Comparison of ENCODE assay signal across 27 cellular contexts in the genomic region with DNA sequence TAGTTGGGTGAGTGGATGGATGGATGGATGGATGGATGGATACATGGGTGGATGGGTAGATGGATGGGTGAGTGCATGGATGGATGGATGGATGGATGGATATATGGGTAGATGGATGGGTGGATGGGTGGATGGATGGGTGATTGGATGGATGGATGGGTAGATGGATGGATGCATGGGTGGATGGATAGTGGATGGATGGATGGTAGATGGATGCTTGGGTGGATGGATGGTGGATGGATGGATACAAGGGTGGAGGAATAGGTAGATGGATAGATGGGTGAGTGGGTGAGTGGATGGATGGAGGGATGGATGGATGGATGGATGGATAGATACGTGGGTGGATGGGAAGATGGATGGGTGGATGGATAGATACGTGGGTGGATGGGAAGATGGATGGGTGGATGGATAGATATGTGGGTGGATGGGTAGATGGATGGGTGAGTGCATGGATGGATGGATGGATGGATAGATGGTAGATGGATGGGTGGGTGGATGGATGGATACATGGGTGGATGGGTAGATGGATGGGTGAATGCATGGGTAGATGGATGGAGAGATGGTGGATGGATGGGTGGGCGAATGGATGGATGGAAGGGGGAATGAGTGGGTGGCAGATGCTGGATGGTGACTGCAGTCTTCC.
"Had no signal": no experiment of that assay in that cellular context is flagged by ENCODE, and none has a peak within 500 bp of the region (broad histone marks: within the 10 kb centered on the region; RNA-seq: fewer than 3 reads in every experiment).

No MANE protein-coding gene starts in this region.

- H3K27ac ChIP-seq: adrenal gland, breast epithelium, coronary artery, dorsolateral prefrontal cortex had no signal

- DNase-seq: activated CD4-positive, alpha-beta memory T cell treated with anti-CD3 and anti-CD28 coated beads for 36 hours; activated CD4-positive, alpha-beta T cell treated with anti-CD3 and anti-CD28 coated beads for 36 hours; activated CD4-positive, alpha-beta T cell treated with anti-CD3 and anti-CD28 coated beads, Interleukin-2, amount 10 ng/mL, durations not matched to agents 24 days and 14 days; activated CD4-positive, CD25-positive, alpha-beta regulatory T cell; activated CD4-positive, CD25-positive, alpha-beta regulatory T cell treated with anti-CD3 and anti-CD28 coated beads, Interleukin-2, amount 50 U/mL, for 72 hours; activated CD8-positive, alpha-beta memory T cell treated with anti-CD3 and anti-CD28 coated beads, Interleukin-2, amount 10 ng/mL, durations not matched to agents 7 days and 5 days; activated CD8-positive, alpha-beta memory T cell treated with anti-CD3 and anti-CD28 coated beads, Interleukin-2, amount 50 U/mL, for 4 hours; activated CD8-positive, alpha-beta T cell treated with anti-CD3 and anti-CD28 coated beads, Interleukin-2, amount 10 ng/mL, durations not matched to agents 7 days and 5 days; activated effector memory CD4-positive, alpha-beta T cell treated with anti-CD3 and anti-CD28 coated beads, Interleukin-2, amount 50 U/mL, for 16 hours; activated naive CD4-positive, alpha-beta T cell treated with anti-CD3 and anti-CD28 coated beads for 36 hours; activated naive CD8-positive, alpha-beta T cell treated with anti-CD3 and anti-CD28 coated beads for 36 hours; activated naive CD8-positive, alpha-beta T cell treated with anti-CD3 and anti-CD28 coated beads, Interleukin-2, amount 50 U/mL, for 24 hours; activated T-cell treated with anti-CD3 and anti-CD28 coated beads, Interleukin-2, amount 50 U/mL, for 1 hour; activated T-cell treated with anti-CD3 and anti-CD28 coated beads, Interleukin-2, amount 50 U/mL, for 48 hours; adrenal gland; amygdala; aorta; dorsolateral prefrontal cortex; effector memory CD4-positive, alpha-beta T cell; endodermal cell; foreskin fibroblast; head of caudate nucleus; T-helper 17 cell had no signal

- H3K9me3 ChIP-seq: adrenal gland, breast epithelium had no signal

- H3K4me1 ChIP-seq: adrenal gland had no signal

- H3K27me3 ChIP-seq: adrenal gland, breast epithelium had no signal

- H3K4me3 ChIP-seq: adrenal gland, breast epithelium, coronary artery, dorsolateral prefrontal cortex had no signal

- H3K36me3 ChIP-seq: adrenal gland, breast epithelium had no signal

- ATAC-seq: activated CD4-positive, alpha-beta T cell treated with anti-CD3 and anti-CD28 coated beads for 36 hours; activated CD8-positive, alpha-beta memory T cell treated with anti-CD3 and anti-CD28 coated beads, Interleukin-2, amount 10 ng/mL, durations not matched to agents 7 days and 5 days; activated CD8-positive, alpha-beta T cell treated with anti-CD3 and anti-CD28 coated beads, Interleukin-2, amount 10 ng/mL, durations not matched to agents 7 days and 5 days; activated naive CD8-positive, alpha-beta T cell treated with anti-CD3 and anti-CD28 coated beads, Interleukin-2, amount 50 U/mL, for 24 hours; esophagus mucosa; T-helper 17 cell had no signal

- FAIRE-seq: frontal cortex had no signal
